Comparison of ENCODE assay signal across 8 cellular contexts in genomic region chr19:48480151-48480475, GRCh38. TPM values are rescaled to one million over a fixed set of nuclear protein-coding genes. Genes with fewer than 3 reads are reported as not detected.
DNase-seq lines count a peak whose midpoint lies in the region; ATAC-seq, FAIRE-seq and TF ChIP-seq lines count a peak whose summit lies in the region.

No MANE protein-coding gene starts in this region.

- no peaks in the 10 kb centered on the region for H3K36me3 Mint-ChIP-seq in naive B cell

- H3K9me3 ChIP-seq in esophagus (ENCODE audit: control insufficient read depth in 2 of 2, insufficient read depth in 1 of 2, low read depth in 1 of 2, low read length in 1 of 2), result no peaks in the 10 kb centered on the region
- H3K9me3 ChIP-seq in aorta (ENCODE audit: control insufficient read depth, low read length), result no peaks in the 10 kb centered on the region

- peak overlapping the region in 3 of 6 donors; percentile 42 to 88 (median 82) for H3K27ac Mint-ChIP-seq in naive B cell

- H3K4me3 ChIP-seq in esophagus (ENCODE audit: low read depth in 1 of 2, low read length in 2 of 2) (peak overlapping the region; percentile 51 to 58), aorta (ENCODE audit: low read length in 2 of 2) (peak overlapping the region; percentile 30 to 45)

- FAIRE-seq in D721Med (lab: Jason Lieb, UNC), result no peak

- WGBS in esophagus, 2 donors, result 14 to 25% methylated on average over 19 to 23 of the region's 23 CpGs
- WGBS in aorta, 2 donors, result 3 to 6% methylated on average over 23 of the region's 23 CpGs

- TF ChIP-seq CTCF in D721Med (IDR thresholded peaks at IDR 0.05; ENCODE audit: insufficient read depth, missing control alignments), result no peak

- no peaks in the 10 kb centered on the region for H3K9me3 Mint-ChIP-seq in naive B cell

- H3K27me3 Mint-ChIP-seq in naive B cell, result peaks cover 0 to 12% (median 0%) of the 10 kb centered on the region in 3 donors

- H3K27me3 ChIP-seq in esophagus (ENCODE audit: control insufficient read depth in 1 of 2, insufficient read depth in 2 of 2, low read length in 2 of 2) (no peaks in the 10 kb centered on the region), aorta (ENCODE audit: control insufficient read depth in 1 of 2, insufficient read depth in 2 of 2, low read length in 1 of 2) (no peaks in the 10 kb centered on the region)

- H3K27ac ChIP-seq in esophagus (ENCODE audit: low read depth in 2 of 2, low read length in 1 of 2) (peak overlapping the region; percentile 88 to 89), aorta (ENCODE audit: low read depth in 1 of 2, low read length in 2 of 2) (peak overlapping the region; percentile 6 to 85)

- DNase-seq in AG08395 (ENCODE audit: low spot score) (peak; percentile 35), naive B cell (no peak), aorta (peak; percentile 81 to 90), D721Med (ENCODE audit: insufficient read length, low spot score) (no peak), kidney glomerular epithelial cell (lab: John Stamatoyannopoulos, UW) (no peak), ecto neural progenitor cell (ENCODE audit: low spot score) (no peak)
- peak; percentile 56 for DNase-seq in activated CD4-positive, alpha-beta T cell treated with anti-CD3 and anti-CD28 coated beads for 48 hours

- peaks cover 15 to 19% (median 18%) of the 10 kb centered on the region in 3 donors for H3K4me1 Mint-ChIP-seq in naive B cell

- peaks cover 14 to 32% of the 10 kb centered on the region in 2 donors for H3K36me3 ChIP-seq in esophagus (ENCODE audit: control insufficient read depth in 2 of 2, insufficient read depth in 2 of 2, low read length in 1 of 2)
- H3K36me3 ChIP-seq in aorta (ENCODE audit: control insufficient read depth in 1 of 2, insufficient read depth in 2 of 2, low read length in 1 of 2), result no peaks in the 10 kb centered on the region

- H3K4me1 ChIP-seq in esophagus (ENCODE audit: control insufficient read depth in 2 of 2, insufficient read depth in 2 of 2, low read length in 1 of 2), result peaks cover 0 to 11% of the 10 kb centered on the region in 2 donors
- no peaks in the 10 kb centered on the region for H3K4me1 ChIP-seq in aorta (ENCODE audit: control insufficient read depth in 1 of 2, insufficient read depth in 2 of 2, low read length in 2 of 2)

- intact Hi-C loops in aorta (cut with DNase I), result no loop called here

- ATAC-seq in naive B cell (ENCODE audit: low read depth in 2 of 2) (peak; percentile 57 to 69), aorta (ENCODE audit: low FRiP score) (peak; percentile 86)

- peak overlapping the region; percentile 77 to 94 (median 91) for H3K4me3 Mint-ChIP-seq in naive B cell

RNA-seq across cellular contexts. Expression of gene CYTH2, which starts 10.9 kb away (rescaled TPM):
- polyA plus RNA-seq in esophagus (10 to 100 TPM; 52.2 to 59.3 TPM), naive B cell (ENCODE audit: low read depth in 6 of 6) (10 to 100 TPM in 5 of 6 donors, 1 to 10 TPM in 1; 10.0 to 29.9 (median 20.3) TPM), aorta (10 to 100 TPM; 32.7 to 76.6 TPM)
- 10 to 100 TPM; 56.8 to 61.2 TPM for total RNA-seq in aorta

RNA-seq across cellular contexts. Expression of gene KCNJ14, which starts 24.7 kb away (rescaled TPM):
- polyA plus RNA-seq in esophagus (1 to 10 TPM in 1 of 2 donors, under 1 TPM in 1; 0.54 to 1.0 TPM), naive B cell (ENCODE audit: low read depth in 6 of 6) (under 1 TPM in 5 of 6 donors, not detected in 1; 0.12 to 0.72 (median 0.24) TPM), aorta (under 1 TPM in 1 of 2 donors, not detected in 1; 0.36 TPM)
- total RNA-seq in aorta, result 1 to 10 TPM; 1.1 TPM

RNA-seq across cellular contexts. Expression of gene LMTK3, which starts 31.5 kb away (rescaled TPM):
- 1 to 10 TPM; 2.9 to 7.5 TPM for polyA plus RNA-seq in esophagus
- polyA plus RNA-seq in naive B cell (ENCODE audit: low read depth in 6 of 6), result not detected
- 1 to 10 TPM in 1 of 2 donors, under 1 TPM in 1; 0.71 to 4.2 TPM for total RNA-seq in aorta
- 1 to 10 TPM in 1 of 2 donors, under 1 TPM in 1; 0.51 to 1.3 TPM for polyA plus RNA-seq in aorta

RNA-seq across cellular contexts. Expression of gene GRWD1, which starts 34.3 kb away (rescaled TPM):
- 10 to 100 TPM in 1 of 2 donors, 1 to 10 TPM in 1; 6.2 to 18.1 TPM for polyA plus RNA-seq in esophagus
- 10 to 100 TPM; 27.8 to 44.8 (median 37.1) TPM for polyA plus RNA-seq in naive B cell (ENCODE audit: low read depth in 6 of 6)
- total RNA-seq in aorta, result 10 to 100 TPM; 21.4 to 25.8 TPM
- 1 to 10 TPM; 7.0 to 9.0 TPM for polyA plus RNA-seq in aorta

Comparison
In these comparisons a context has a peak if more than half of its experiments do, and no peak if none do; other contexts are left out.
1. DNase-seq: peak in AG08395 (single experiment), activated CD4-positive, alpha-beta T cell treated with anti-CD3 and anti-CD28 coated beads for 48 hours (single experiment) and aorta (2 of 2); none in naive B cell (single experiment), D721Med (single experiment), kidney glomerular epithelial cell (single experiment) and ecto neural progenitor cell (single experiment).